27 cellular contexts compared by ENCODE assay signal in genomic region chr6:50635429-50635828, GRCh38.
"Had no signal": no experiment of that assay in that cellular context is flagged by ENCODE, and none has a peak within 500 bp of the region (broad histone marks: within the 10 kb centered on the region; RNA-seq: fewer than 3 reads in every experiment).

No MANE protein-coding gene starts in this region.

- DNase-seq: colonic mucosa; cortex of kidney; dermis blood vessel endothelial cell; dorsolateral prefrontal cortex; effector CD4-positive, alpha-beta T cell; effector CD8-positive, alpha-beta T cell; effector memory CD4-positive, alpha-beta T cell; effector memory CD8-positive, alpha-beta T cell; endodermal cell; erythroblast; esophagus squamous epithelium; foreskin fibroblast; foreskin keratinocyte; foreskin melanocyte; gastrocnemius medialis; glutamatergic neuron; head of caudate nucleus; heart left ventricle; heart right ventricle had no signal

- H3K4me1 ChIP-seq: colonic mucosa, esophagus muscularis mucosa, esophagus squamous epithelium, foreskin keratinocyte, gastrocnemius medialis, gastroesophageal sphincter, heart left ventricle, heart right ventricle had no signal

- ATAC-seq: effector memory CD8-positive, alpha-beta T cell; esophagus mucosa; foreskin keratinocyte; gastrocnemius medialis; gastroesophageal sphincter; heart left ventricle; heart right ventricle had no signal

- H3K4me3 ChIP-seq: colonic mucosa, coronary artery, dorsolateral prefrontal cortex, esophagus muscularis mucosa, esophagus squamous epithelium, gastrocnemius medialis, gastroesophageal sphincter, heart left ventricle, heart right ventricle had no signal

- H3K36me3 ChIP-seq: colonic mucosa, esophagus muscularis mucosa, esophagus squamous epithelium, gastrocnemius medialis, gastroesophageal sphincter, heart left ventricle, heart right ventricle had no signal

- H3K9me3 ChIP-seq: colonic mucosa, esophagus muscularis mucosa, esophagus squamous epithelium, gastrocnemius medialis had no signal

- FAIRE-seq: colon, endometrium, endothelial cell of umbilical vein had no signal

- H3K27ac ChIP-seq: colonic mucosa, coronary artery, dorsolateral prefrontal cortex, epithelial cell of prostate, esophagus muscularis mucosa, esophagus squamous epithelium, foreskin keratinocyte, gastrocnemius medialis, gastroesophageal sphincter, heart left ventricle, heart right ventricle had no signal

- H3K27me3 ChIP-seq: colonic mucosa, esophagus muscularis mucosa, esophagus squamous epithelium, foreskin keratinocyte, gastrocnemius medialis, gastroesophageal sphincter, heart left ventricle, heart right ventricle had no signal
